ENCODE assay signal across 19 cellular contexts in genomic region chr13:94332360-94333040, GRCh38.
DNase-seq lines count a peak whose midpoint lies in the region; ATAC-seq, FAIRE-seq and TF ChIP-seq lines count a peak whose summit lies in the region.
"Had no signal": no experiment of that assay in that cellular context is flagged by ENCODE, and none has a peak within 500 bp of the region (broad histone marks: within the 10 kb centered on the region; RNA-seq: fewer than 3 reads in every experiment).

No MANE protein-coding gene starts in this region.

- peak; percentile 34 for FAIRE-seq in pancreas (lab: Jason Lieb, UNC)
- FAIRE-seq: A549, GM12891, GM18507, HepG2 had no signal

- no peak overlapping the region for H3K4me3 Mint-ChIP-seq in activated CD4-positive, alpha-beta T cell treated with anti-CD3 and anti-CD28 coated beads, Interleukin-2, amount 10 ng/mL, durations not matched to agents 7 days and 5 days
- H3K4me3 Mint-ChIP-seq: CD14-positive monocyte had no signal

- intact Hi-C loops in right cardiac atrium (cut with DNase I) = loop anchor here in 1 of 4 donors (10.0 kb wide), 1 partner anchor 108 kb away; no protein-coding TSS in a partner anchor
- intact Hi-C loops in Right ventricle myocardium superior (cut with DNase I) = no loop called here
- intact Hi-C loops in pancreas (cut with DNase I) = no loop called here
- intact Hi-C loops in aorta (cut with DNase I) = no loop called here

- POLR2A ChIA-PET in activated CD4-positive, alpha-beta T cell treated with anti-CD3 and anti-CD28 coated beads, Interleukin-2, amount 10 ng/mL, durations not matched to agents 7 days and 5 days (lab: Charles Lee) = no interaction called here

- H3K4me1 Mint-ChIP-seq in activated CD4-positive, alpha-beta T cell treated with anti-CD3 and anti-CD28 coated beads, Interleukin-2, amount 10 ng/mL, durations not matched to agents 7 days and 5 days = peaks cover 38% of the 10 kb centered on the region
- H3K4me1 Mint-ChIP-seq: CD14-positive monocyte had no signal

- no peak for TF ChIP-seq CTCF in pancreas (IDR thresholded peaks at IDR 0.05)

- H3K36me3 ChIP-seq in pancreas (no peaks in the 10 kb centered on the region), aorta (ENCODE audit: control insufficient read depth in 1 of 2, insufficient read depth in 2 of 2, low read length in 1 of 2) (no peaks in the 10 kb centered on the region)

- H3K27me3 Mint-ChIP-seq in activated CD4-positive, alpha-beta T cell treated with anti-CD3 and anti-CD28 coated beads, Interleukin-2, amount 10 ng/mL, durations not matched to agents 7 days and 5 days = peaks cover 35% of the 10 kb centered on the region

- peaks cover 1% of the 10 kb centered on the region for H3K36me3 Mint-ChIP-seq in activated CD4-positive, alpha-beta T cell treated with anti-CD3 and anti-CD28 coated beads, Interleukin-2, amount 10 ng/mL, durations not matched to agents 7 days and 5 days (ENCODE audit: low read depth)
- H3K36me3 Mint-ChIP-seq: CD14-positive monocyte had no signal

- H3K4me3 ChIP-seq in right cardiac atrium (ENCODE audit: low read length) (no peak overlapping the region), pancreas (no peak overlapping the region), aorta (ENCODE audit: low read length in 2 of 2) (no peak overlapping the region)
- H3K4me3 ChIP-seq: A549, PC-9 had no signal

- H3K4me1 ChIP-seq in right cardiac atrium (ENCODE audit: control insufficient read depth, insufficient read depth, low read length) = peaks cover 4% of the 10 kb centered on the region
- H3K4me1 ChIP-seq in pancreas = peaks cover 0 to 5% (median 0%) of the 10 kb centered on the region in 3 donors
- peaks cover 0 to 3% of the 10 kb centered on the region in 2 donors for H3K4me1 ChIP-seq in aorta (ENCODE audit: control insufficient read depth in 1 of 2, insufficient read depth in 2 of 2, low read length in 2 of 2)

- H3K9me3 Mint-ChIP-seq in activated CD4-positive, alpha-beta T cell treated with anti-CD3 and anti-CD28 coated beads, Interleukin-2, amount 10 ng/mL, durations not matched to agents 7 days and 5 days = peaks cover 4% of the 10 kb centered on the region

- CTCF ChIA-PET in activated CD4-positive, alpha-beta T cell treated with anti-CD3 and anti-CD28 coated beads, Interleukin-2, amount 10 ng/mL, durations not matched to agents 7 days and 5 days (lab: Charles Lee) = interaction anchor here (1.6 kb wide), 1 partner anchor 11 kb away, joined by 4 read pairs; no protein-coding TSS in a partner anchor

- no peak overlapping the region for H3K27ac Mint-ChIP-seq in activated CD4-positive, alpha-beta T cell treated with anti-CD3 and anti-CD28 coated beads, Interleukin-2, amount 10 ng/mL, durations not matched to agents 7 days and 5 days
- H3K27ac Mint-ChIP-seq: CD14-positive monocyte had no signal

- peak in 2 of 3 donors; percentile 35 to 66 for DNase-seq in right cardiac atrium
- DNase-seq in Right ventricle myocardium superior = no peak
- DNase-seq in fibroblast of peridontal ligament (ENCODE audit: extremely low read depth) = peak; percentile 94
- DNase-seq in pancreas = no peak
- no peak for DNase-seq in 8988T
- no peak for DNase-seq in activated CD4-positive, alpha-beta T cell treated with anti-CD3 and anti-CD28 coated beads, Interleukin-2, amount 10 ng/mL, durations not matched to agents 7 days and 5 days
- no peak for DNase-seq in aorta
- DNase-seq: COR-L47, GF-D8, NCI-H1436 treated with DMSO at 0.1 percent for 48 hours, NCI-H2029 treated with DMSO at 0.1 percent for 48 hours, NCI-H748 treated with DMSO at 0.1 percent for 48 hours, PC-9 had no signal

- no peaks in the 10 kb centered on the region for H3K27me3 ChIP-seq in right cardiac atrium (ENCODE audit: control insufficient read depth, insufficient read depth)
- H3K27me3 ChIP-seq in pancreas = no peaks in the 10 kb centered on the region
- H3K27me3 ChIP-seq in aorta (ENCODE audit: control insufficient read depth in 1 of 2, insufficient read depth in 2 of 2, low read length in 1 of 2) = no peaks in the 10 kb centered on the region

- H3K9me3 ChIP-seq in right cardiac atrium (ENCODE audit: control insufficient read depth, low read length) (no peaks in the 10 kb centered on the region), pancreas (no peaks in the 10 kb centered on the region), aorta (ENCODE audit: control insufficient read depth, low read length) (no peaks in the 10 kb centered on the region)
- H3K9me3 ChIP-seq: A549 had no signal

- WGBS in right cardiac atrium = 66% methylated on average over 9 of the region's 9 CpGs
- 81 to 90% methylated on average over 9 of the region's 9 CpGs for WGBS in pancreas, 2 donors
- 75 to 78% methylated on average over 9 of the region's 9 CpGs for WGBS in aorta, 2 donors

- H3K27ac ChIP-seq in right cardiac atrium (ENCODE audit: low read length) (no peak overlapping the region), pancreas (no peak overlapping the region), aorta (ENCODE audit: low read depth in 1 of 2, low read length in 2 of 2) (no peak overlapping the region)
- H3K27ac ChIP-seq: A549, KMS-11, PC-9 had no signal

- peak in 1 of 2 donors; percentile 55 for ATAC-seq in right cardiac atrium
- no peak for ATAC-seq in Right ventricle myocardium superior (ENCODE audit: poor library complexity)
- ATAC-seq in pancreas = no peak
- no peak for ATAC-seq in aorta (ENCODE audit: low FRiP score)
- ATAC-seq: A549, HepG2 had no signal

Comparison
In these comparisons a context has a peak if more than half of its experiments do, and no peak if none do; other contexts are left out.
1. DNase-seq: peak in right cardiac atrium (2 of 3) and fibroblast of peridontal ligament (single experiment); none in Right ventricle myocardium superior (single experiment), pancreas (0 of 6), 8988T (single experiment), activated CD4-positive, alpha-beta T cell treated with anti-CD3 and anti-CD28 coated beads, Interleukin-2, amount 10 ng/mL, durations not matched to agents 7 days and 5 days (single experiment) and aorta (0 of 2).